Comparison of ENCODE assay signal across 1 cellular context in genomic region chr1:101567582-101568189, GRCh38.
TF ChIP-seq lines count a peak whose summit lies in the region.

No MANE protein-coding gene starts in this region.

TF ChIP-seq in GM23338, 12 proteins besides CTCF, POLR2A, EP300 and RAD21 (continued from another document):
- TF ChIP-seq ZNF462 (CRISPR knock-in tag; IDR thresholded peaks at IDR 0.05): no peak
- TF ChIP-seq POLR2AphosphoS5 (IDR thresholded peaks at IDR 0.05; ENCODE audit: low read depth): no peak
- no peak for TF ChIP-seq ZNF331 (CRISPR knock-in tag; IDR thresholded peaks at IDR 0.05; ENCODE audit: low read depth)
- TF ChIP-seq CREB1 (CRISPR knock-in tag; IDR thresholded peaks at IDR 0.05; ENCODE audit: low read depth): no peak
